ENCODE assay signal across 14 cellular contexts in genomic region chr5:56019306-56020272, GRCh38. TPM values are rescaled to one million over a fixed set of nuclear protein-coding genes. Genes with fewer than 3 reads are reported as not detected.
A peak's percentile ranks its signal among the peaks of the same experiment; 100 is the strongest.
DNase-seq lines count a peak whose midpoint lies in the region; ATAC-seq and TF ChIP-seq lines count a peak whose summit lies in the region.
"Had no signal": no experiment of that assay in that cellular context is flagged by ENCODE, and none has a peak within 500 bp of the region (broad histone marks: within the 10 kb centered on the region; RNA-seq: fewer than 3 reads in every experiment).

No MANE protein-coding gene starts in this region.

- peak overlapping the region; percentile 65 for H3K4me3 Mint-ChIP-seq in CD4-positive, alpha-beta T cell
- H3K4me3 Mint-ChIP-seq in naive thymus-derived CD8-positive, alpha-beta T cell: peak overlapping the region; percentile 0 to 71 (median 14)

- peak overlapping the region; percentile 76 for H3K27ac Mint-ChIP-seq in CD4-positive, alpha-beta T cell
- H3K27ac Mint-ChIP-seq in naive thymus-derived CD8-positive, alpha-beta T cell: peak overlapping the region in 9 of 10 donors; percentile 0 to 79 (median 58)

- no peaks in the 10 kb centered on the region for H3K27me3 ChIP-seq in CD4-positive, alpha-beta T cell (ENCODE audit: control insufficient read depth, insufficient read depth, low read length)
- H3K27me3 ChIP-seq in foreskin keratinocyte: no peaks in the 10 kb centered on the region
- H3K27me3 ChIP-seq: dorsolateral prefrontal cortex, Peyer's patch, thyroid gland had no signal

- no peak overlapping the region for H3K27ac ChIP-seq in CD4-positive, alpha-beta T cell (ENCODE audit: low read depth, low read length)
- H3K27ac ChIP-seq in foreskin keratinocyte: no peak overlapping the region
- H3K27ac ChIP-seq: dorsolateral prefrontal cortex, thyroid gland had no signal

- H3K36me3 Mint-ChIP-seq in CD4-positive, alpha-beta T cell (ENCODE audit: low read depth): no peaks in the 10 kb centered on the region
- no peaks in the 10 kb centered on the region for H3K36me3 Mint-ChIP-seq in naive thymus-derived CD8-positive, alpha-beta T cell

- POLR2A ChIA-PET in CD4-positive, alpha-beta T cell (lab: Charles Lee): interaction anchor here (1.0 to 1.2 kb wide), 2 partner anchors 29 to 31 kb away, joined by 4 read pairs; no protein-coding TSS in a partner anchor
- POLR2A ChIA-PET in naive thymus-derived CD8-positive, alpha-beta T cell (lab: Charles Lee): interaction anchor here (1.0 to 1.8 kb wide), 3 partner anchors 25 to 42 kb away, joined by 3 to 12 read pairs (median 5); partner anchors contain the start of gene IL6ST

- DNase-seq in CD4-positive, alpha-beta T cell: no peak
- DNase-seq in HFF-Myc (ENCODE audit: extremely low read depth, low read depth) (peak; percentile 62), amniotic epithelial cell (ENCODE audit: low read depth) (peak; percentile 72), NCI-H510A (lab: John Stamatoyannopoulos, UW) (no peak), SW480 (ENCODE audit: low spot score) (no peak), foreskin keratinocyte (no peak), head of caudate nucleus (no peak)
- peak in 2 of 10 donors; percentile 27 to 35 for DNase-seq in naive thymus-derived CD8-positive, alpha-beta T cell
- DNase-seq: amniotic stem cell, dorsolateral prefrontal cortex, left colon, Peyer's patch, small intestine, thyroid gland had no signal

- intact Hi-C loops in CD4-positive, alpha-beta T cell (cut with DNase I, micrococcal nuclease): no loop called here
- intact Hi-C loops in head of caudate nucleus (cut with DNase I): no loop called here

- ATAC-seq in CD4-positive, alpha-beta T cell (ENCODE audit: poor library complexity): peak; percentile 63
- ATAC-seq in naive thymus-derived CD8-positive, alpha-beta T cell: peak; percentile 42 to 47
- ATAC-seq in foreskin keratinocyte: no peak
- ATAC-seq: left colon had no signal

- CTCF ChIA-PET in CD4-positive, alpha-beta T cell (lab: Charles Lee): interaction anchor here (0.7 kb wide), 1 partner anchor 116 kb away, joined by 3 read pairs; no protein-coding TSS in a partner anchor

- H3K4me1 Mint-ChIP-seq in CD4-positive, alpha-beta T cell (ENCODE audit: low read depth): peaks cover 36% of the 10 kb centered on the region
- peaks cover 5 to 34% (median 22%) of the 10 kb centered on the region in 4 donors for H3K4me1 Mint-ChIP-seq in naive thymus-derived CD8-positive, alpha-beta T cell

- H3K9me3 ChIP-seq in CD4-positive, alpha-beta T cell (ENCODE audit: control insufficient read depth, low read length): no peaks in the 10 kb centered on the region
- H3K9me3 ChIP-seq: Peyer's patch, thyroid gland had no signal

- no peak overlapping the region for H3K4me3 ChIP-seq in HFF-Myc (replicated peaks; ENCODE audit: low read depth, low read length)
- H3K4me3 ChIP-seq: dorsolateral prefrontal cortex, Peyer's patch, thyroid gland had no signal

- H3K4me1 ChIP-seq in foreskin keratinocyte: no peaks in the 10 kb centered on the region
- H3K4me1 ChIP-seq: Peyer's patch had no signal

- TF ChIP-seq CTCF in CD4-positive, alpha-beta T cell (IDR thresholded peaks at IDR 0.05): no peak
- no peak for TF ChIP-seq CTCF in HFF-Myc (IDR thresholded peaks at IDR 0.05; ENCODE audit: low read depth, low read length, missing control alignments)
- TF ChIP-seq CTCF in foreskin keratinocyte (conservative IDR thresholded peaks at IDR 0.05): no peak

- no peaks in the 10 kb centered on the region for H3K9me3 Mint-ChIP-seq in CD4-positive, alpha-beta T cell
- peaks cover 0 to 4% (median 0%) of the 10 kb centered on the region in 9 donors for H3K9me3 Mint-ChIP-seq in naive thymus-derived CD8-positive, alpha-beta T cell

- H3K27me3 Mint-ChIP-seq in CD4-positive, alpha-beta T cell: no peaks in the 10 kb centered on the region
- no peaks in the 10 kb centered on the region for H3K27me3 Mint-ChIP-seq in naive thymus-derived CD8-positive, alpha-beta T cell

RNA-seq across cellular contexts. Expression of gene IL6ST, which starts 24.8 kb away (rescaled TPM):
- total RNA-seq in CD4-positive, alpha-beta T cell: 100 to 1,000 TPM; 377 to 404 TPM
- total RNA-seq in naive thymus-derived CD8-positive, alpha-beta T cell: 100 to 1,000 TPM; 126 to 131 TPM
- polyA plus RNA-seq in naive thymus-derived CD8-positive, alpha-beta T cell: 10 to 100 TPM; 39.5 to 64.7 (median 54.9) TPM
- 78.4 and 86.4 TPM in 2 replicates for total RNA-seq in foreskin keratinocyte
- 8.3 and 9.6 TPM in 2 replicates for polyA plus RNA-seq in foreskin keratinocyte

Comparison
In these comparisons a context has a peak if more than half of its experiments do, and no peak if none do; other contexts are left out.
1. DNase-seq: peak in HFF-Myc (single experiment) and amniotic epithelial cell (single experiment); none in CD4-positive, alpha-beta T cell (0 of 10), NCI-H510A (single experiment), SW480 (single experiment), foreskin keratinocyte (0 of 2) and head of caudate nucleus (0 of 42).